1 cellular context compared by ENCODE assay signal in the genomic region with DNA sequence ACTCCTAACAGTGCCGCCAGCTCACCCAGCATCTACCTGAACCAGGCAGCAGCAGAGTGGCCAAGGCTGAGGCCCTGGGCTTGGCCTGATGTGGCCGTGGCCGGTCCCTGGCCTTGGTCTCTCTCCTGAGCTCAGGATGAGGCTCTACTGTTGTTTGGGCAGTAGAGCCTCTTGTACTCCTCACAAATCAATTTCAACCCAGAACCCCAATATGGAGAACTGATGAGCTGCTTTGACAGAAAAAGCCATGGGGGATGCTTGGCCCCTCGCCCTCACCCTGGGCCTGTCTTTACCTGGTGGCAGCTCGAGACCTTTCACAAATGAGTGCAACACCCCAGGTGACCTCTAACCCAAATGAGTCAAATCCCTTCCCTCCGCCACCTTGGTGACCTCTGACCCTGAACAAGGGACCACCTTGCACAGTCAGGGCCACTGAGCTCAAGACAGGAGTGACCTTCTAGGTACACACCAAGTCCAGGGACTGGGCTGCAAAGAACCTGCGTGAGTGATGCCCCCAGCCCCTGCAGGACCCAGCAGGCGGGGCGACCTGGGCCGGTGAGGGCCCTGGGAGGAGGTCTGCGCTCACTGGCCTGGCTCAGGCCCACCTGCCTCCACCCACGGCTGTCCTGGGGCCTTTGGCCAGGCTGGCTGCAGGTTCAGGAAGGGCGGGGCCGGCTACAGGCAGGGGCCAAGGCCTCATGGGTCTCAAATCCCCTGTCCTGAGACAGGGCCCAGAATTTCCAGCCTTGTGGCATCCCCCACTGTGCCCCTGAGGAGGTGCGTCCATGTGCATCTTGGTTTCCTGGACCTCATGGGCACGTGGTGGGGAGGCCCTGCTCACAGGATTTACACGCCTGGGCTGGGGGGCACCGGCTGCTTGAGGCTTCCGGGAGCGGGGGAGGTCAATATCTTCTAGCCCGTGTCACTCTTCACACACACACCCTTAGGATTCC.
A peak's percentile ranks its signal among the peaks of the same experiment; 100 is the strongest.
TF ChIP-seq lines count a peak whose summit lies in the region.

No MANE protein-coding gene starts in this region.

TF ChIP-seq in HepG2, 621 proteins besides CTCF, POLR2A, EP300 and RAD21:
- TF ChIP-seq, protein P1, sequence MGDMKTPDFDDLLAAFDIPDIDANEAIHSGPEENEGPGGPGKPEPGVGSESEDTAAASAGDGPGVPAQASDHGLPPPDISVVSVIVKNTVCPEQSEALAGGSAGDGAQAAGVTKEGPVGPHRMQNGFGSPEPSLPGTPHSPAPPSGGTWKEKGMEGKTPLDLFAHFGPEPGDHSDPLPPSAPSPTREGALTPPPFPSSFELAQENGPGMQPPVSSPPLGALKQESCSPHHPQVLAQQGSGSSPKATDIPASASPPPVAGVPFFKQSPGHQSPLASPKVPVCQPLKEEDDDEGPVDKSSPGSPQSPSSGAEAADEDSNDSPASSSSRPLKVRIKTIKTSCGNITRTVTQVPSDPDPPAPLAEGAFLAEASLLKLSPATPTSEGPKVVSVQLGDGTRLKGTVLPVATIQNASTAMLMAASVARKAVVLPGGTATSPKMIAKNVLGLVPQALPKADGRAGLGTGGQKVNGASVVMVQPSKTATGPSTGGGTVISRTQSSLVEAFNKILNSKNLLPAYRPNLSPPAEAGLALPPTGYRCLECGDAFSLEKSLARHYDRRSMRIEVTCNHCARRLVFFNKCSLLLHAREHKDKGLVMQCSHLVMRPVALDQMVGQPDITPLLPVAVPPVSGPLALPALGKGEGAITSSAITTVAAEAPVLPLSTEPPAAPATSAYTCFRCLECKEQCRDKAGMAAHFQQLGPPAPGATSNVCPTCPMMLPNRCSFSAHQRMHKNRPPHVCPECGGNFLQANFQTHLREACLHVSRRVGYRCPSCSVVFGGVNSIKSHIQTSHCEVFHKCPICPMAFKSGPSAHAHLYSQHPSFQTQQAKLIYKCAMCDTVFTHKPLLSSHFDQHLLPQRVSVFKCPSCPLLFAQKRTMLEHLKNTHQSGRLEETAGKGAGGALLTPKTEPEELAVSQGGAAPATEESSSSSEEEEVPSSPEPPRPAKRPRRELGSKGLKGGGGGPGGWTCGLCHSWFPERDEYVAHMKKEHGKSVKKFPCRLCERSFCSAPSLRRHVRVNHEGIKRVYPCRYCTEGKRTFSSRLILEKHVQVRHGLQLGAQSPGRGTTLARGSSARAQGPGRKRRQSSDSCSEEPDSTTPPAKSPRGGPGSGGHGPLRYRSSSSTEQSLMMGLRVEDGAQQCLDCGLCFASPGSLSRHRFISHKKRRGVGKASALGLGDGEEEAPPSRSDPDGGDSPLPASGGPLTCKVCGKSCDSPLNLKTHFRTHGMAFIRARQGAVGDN (CRISPR knock-in tag; IDR thresholded peaks at IDR 0.05), result 0 out of 2 replicates have a peak, but pooled peaks have one; percentile 15
- TF ChIP-seq ZNF883 (CRISPR knock-in tag; IDR thresholded peaks at IDR 0.05; ENCODE audit: not compliant biosample characterization), result peak; percentile 55
- TF ChIP-seq SMAD9 (CRISPR knock-in tag; IDR thresholded peaks at IDR 0.05), result no peak
- peak; percentile 57 for TF ChIP-seq RBM22 (optimal IDR thresholded peaks at IDR 0.05; ENCODE audit: low read length)
- TF ChIP-seq AGO2 (optimal IDR thresholded peaks at IDR 0.05; ENCODE audit: low read depth, low read length), result peak; percentile 91
- peak; percentile 31; the same call in 1 of the 2 replicates for TF ChIP-seq POLR2G (IDR thresholded peaks at IDR 0.05; ENCODE audit: low read depth, low read length)
- TF ChIP-seq, protein P2, sequence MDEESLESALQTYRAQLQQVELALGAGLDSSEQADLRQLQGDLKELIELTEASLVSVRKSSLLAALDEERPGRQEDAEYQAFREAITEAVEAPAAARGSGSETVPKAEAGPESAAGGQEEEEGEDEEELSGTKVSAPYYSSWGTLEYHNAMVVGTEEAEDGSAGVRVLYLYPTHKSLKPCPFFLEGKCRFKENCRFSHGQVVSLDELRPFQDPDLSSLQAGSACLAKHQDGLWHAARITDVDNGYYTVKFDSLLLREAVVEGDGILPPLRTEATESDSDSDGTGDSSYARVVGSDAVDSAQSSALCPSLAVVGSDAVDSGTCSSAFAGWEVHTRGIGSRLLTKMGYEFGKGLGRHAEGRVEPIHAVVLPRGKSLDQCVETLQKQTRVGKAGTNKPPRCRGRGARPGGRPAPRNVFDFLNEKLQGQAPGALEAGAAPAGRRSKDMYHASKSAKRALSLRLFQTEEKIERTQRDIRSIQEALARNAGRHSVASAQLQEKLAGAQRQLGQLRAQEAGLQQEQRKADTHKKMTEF (CRISPR knock-in tag; IDR thresholded peaks at IDR 0.05), result no peak
